ENCODE assay signal across 15 cellular contexts in genomic region chr13:75395056-75395455, GRCh38.
DNase-seq lines count a peak whose midpoint lies in the region; ATAC-seq and TF ChIP-seq lines count a peak whose summit lies in the region.
"Had no signal": no experiment of that assay in that cellular context is flagged by ENCODE, and none has a peak within 500 bp of the region (broad histone marks: within the 10 kb centered on the region; RNA-seq: fewer than 3 reads in every experiment).

No MANE protein-coding gene starts in this region.

- peaks cover 7% of the 10 kb centered on the region for H3K9me3 Mint-ChIP-seq in activated CD4-positive, alpha-beta T cell treated with anti-CD3 and anti-CD28 coated beads, Interleukin-2, amount 10 ng/mL, durations not matched to agents 24 days and 14 days
- H3K9me3 Mint-ChIP-seq: activated naive CD8-positive, alpha-beta T cell treated with anti-CD3 and anti-CD28 coated beads, Interleukin-2, amount 50 U/mL, for 24 hours had no signal

- no peak overlapping the region for H3K27ac Mint-ChIP-seq in activated CD4-positive, alpha-beta T cell treated with anti-CD3 and anti-CD28 coated beads, Interleukin-2, amount 10 ng/mL, durations not matched to agents 24 days and 14 days
- H3K27ac Mint-ChIP-seq: activated CD8-positive, alpha-beta memory T cell treated with anti-CD3 and anti-CD28 coated beads, Interleukin-2, amount 10 ng/mL, durations not matched to agents 7 days and 5 days; activated naive CD8-positive, alpha-beta T cell treated with anti-CD3 and anti-CD28 coated beads, Interleukin-2, amount 50 U/mL, for 24 hours had no signal

- no peak overlapping the region for H3K4me3 ChIP-seq in coronary artery
- H3K4me3 ChIP-seq: esophagus muscularis mucosa, lung, thyroid gland had no signal

- H3K27ac ChIP-seq in coronary artery = no peak overlapping the region
- H3K27ac ChIP-seq: esophagus muscularis mucosa had no signal

- H3K36me3 Mint-ChIP-seq in activated CD4-positive, alpha-beta T cell treated with anti-CD3 and anti-CD28 coated beads, Interleukin-2, amount 10 ng/mL, durations not matched to agents 24 days and 14 days (ENCODE audit: low read depth) = no peaks in the 10 kb centered on the region

- ATAC-seq in HG03175 (IDR thresholded peaks at IDR 0.05; ENCODE audit: unreplicated experiment) = peak; percentile 78
- ATAC-seq: activated CD8-positive, alpha-beta memory T cell treated with anti-CD3 and anti-CD28 coated beads, Interleukin-2, amount 10 ng/mL, durations not matched to agents 7 days and 5 days; activated naive CD8-positive, alpha-beta T cell treated with anti-CD3 and anti-CD28 coated beads, Interleukin-2, amount 50 U/mL, for 24 hours had no signal

- no peak overlapping the region for H3K4me3 Mint-ChIP-seq in activated CD4-positive, alpha-beta T cell treated with anti-CD3 and anti-CD28 coated beads, Interleukin-2, amount 10 ng/mL, durations not matched to agents 24 days and 14 days
- H3K4me3 Mint-ChIP-seq: activated CD8-positive, alpha-beta memory T cell treated with anti-CD3 and anti-CD28 coated beads, Interleukin-2, amount 10 ng/mL, durations not matched to agents 7 days and 5 days; activated naive CD8-positive, alpha-beta T cell treated with anti-CD3 and anti-CD28 coated beads, Interleukin-2, amount 50 U/mL, for 24 hours had no signal

- no peak for TF ChIP-seq CTCF in coronary artery (IDR thresholded peaks at IDR 0.05)

- no peaks in the 10 kb centered on the region for H3K27me3 Mint-ChIP-seq in activated CD4-positive, alpha-beta T cell treated with anti-CD3 and anti-CD28 coated beads, Interleukin-2, amount 10 ng/mL, durations not matched to agents 24 days and 14 days

- intact Hi-C loops in activated CD4-positive, alpha-beta T cell treated with anti-CD3 and anti-CD28 coated beads, Interleukin-2, amount 10 ng/mL, durations not matched to agents 24 days and 14 days (cut with micrococcal nuclease) = no loop called here

- no peaks in the 10 kb centered on the region for H3K4me1 Mint-ChIP-seq in activated CD4-positive, alpha-beta T cell treated with anti-CD3 and anti-CD28 coated beads, Interleukin-2, amount 10 ng/mL, durations not matched to agents 24 days and 14 days
- H3K4me1 Mint-ChIP-seq: activated CD8-positive, alpha-beta memory T cell treated with anti-CD3 and anti-CD28 coated beads, Interleukin-2, amount 10 ng/mL, durations not matched to agents 7 days and 5 days; activated naive CD8-positive, alpha-beta T cell treated with anti-CD3 and anti-CD28 coated beads, Interleukin-2, amount 50 U/mL, for 24 hours had no signal

- DNase-seq in activated CD4-positive, alpha-beta T cell treated with anti-CD3 and anti-CD28 coated beads, Interleukin-2, amount 10 ng/mL, durations not matched to agents 24 days and 14 days = peak; percentile 41
- no peak for DNase-seq in activated CD4-positive, alpha-beta T cell treated with anti-CD3 and anti-CD28 coated beads, Interleukin-2, amount 50 U/mL, for 48 hours
- DNase-seq in SKM-1 treated with dmso at 0.1 percent for 144 hours (lab: John Stamatoyannopoulos, UW; ENCODE audit: unreplicated experiment) (peak; percentile 63), 8988T (no peak), HuH-7.5 (ENCODE audit: low spot score) (no peak), coronary artery (ENCODE audit: low spot score) (no peak), SW480 (ENCODE audit: low spot score) (no peak)
- DNase-seq: activated CD8-positive, alpha-beta memory T cell treated with anti-CD3 and anti-CD28 coated beads, Interleukin-2, amount 10 ng/mL, durations not matched to agents 7 days and 5 days; activated naive CD8-positive, alpha-beta T cell treated with anti-CD3 and anti-CD28 coated beads, Interleukin-2, amount 50 U/mL, for 24 hours; Caco-2; MM.1S; thyroid gland had no signal

Comparison
In these comparisons a context has a peak if more than half of its experiments do, and no peak if none do; other contexts are left out.
1. DNase-seq: peak in activated CD4-positive, alpha-beta T cell treated with anti-CD3 and anti-CD28 coated beads, Interleukin-2, amount 10 ng/mL, durations not matched to agents 24 days and 14 days (single experiment) and SKM-1 treated with dmso at 0.1 percent for 144 hours (single experiment); none in activated CD4-positive, alpha-beta T cell treated with anti-CD3 and anti-CD28 coated beads, Interleukin-2, amount 50 U/mL, for 48 hours (0 of 2), 8988T (single experiment), HuH-7.5 (single experiment), coronary artery (single experiment) and SW480 (single experiment).